Comparison of ENCODE assay signal across 8 cellular contexts in the genomic region with DNA sequence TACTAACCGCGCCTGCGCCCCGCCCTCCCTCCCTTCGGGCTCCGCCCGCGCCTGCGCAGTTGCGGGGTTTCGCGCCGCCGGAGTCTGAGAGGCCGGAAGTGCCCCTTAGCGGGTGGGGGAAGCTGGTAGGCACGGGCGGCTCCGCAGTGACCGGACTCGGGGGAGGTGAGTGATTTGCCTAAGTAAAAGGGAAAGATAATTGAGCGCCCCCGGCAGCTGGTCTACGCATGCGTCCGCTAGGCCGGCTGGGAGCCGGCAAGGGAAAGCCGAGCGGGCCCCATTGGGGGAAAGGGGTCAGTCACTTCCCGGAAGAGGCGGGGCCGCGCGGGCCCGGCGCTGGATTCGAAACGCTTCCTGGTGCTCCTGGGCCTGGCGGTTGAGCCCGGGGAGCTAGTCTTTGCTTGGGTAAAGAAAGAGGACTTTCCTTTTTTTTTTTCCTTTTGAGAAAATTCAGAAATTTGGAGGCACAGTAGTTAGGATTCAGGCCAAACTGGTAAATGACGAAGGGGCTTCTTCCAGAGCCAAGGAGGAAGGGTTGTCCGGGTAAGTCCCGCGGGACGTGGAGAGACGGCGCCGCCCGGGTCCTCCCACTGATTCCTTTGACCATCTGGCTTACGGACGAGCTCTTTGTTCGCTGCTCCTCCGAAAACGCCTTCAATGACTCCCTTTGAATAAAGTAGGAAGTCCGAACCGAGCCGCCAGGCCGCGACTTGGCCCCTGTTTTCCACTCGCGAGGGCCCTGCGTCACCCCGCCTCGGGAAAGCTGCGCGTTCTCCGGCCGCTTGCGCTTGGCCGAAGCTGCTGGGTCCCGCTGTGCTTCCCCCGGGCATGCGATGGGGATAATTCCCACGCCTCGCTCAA. TPM values are rescaled to one million over a fixed set of nuclear protein-coding genes. Genes with fewer than 3 reads are reported as not detected.
DNase-seq lines count a peak whose midpoint lies in the region; ATAC-seq and TF ChIP-seq lines count a peak whose summit lies in the region.

A gene with protein sequence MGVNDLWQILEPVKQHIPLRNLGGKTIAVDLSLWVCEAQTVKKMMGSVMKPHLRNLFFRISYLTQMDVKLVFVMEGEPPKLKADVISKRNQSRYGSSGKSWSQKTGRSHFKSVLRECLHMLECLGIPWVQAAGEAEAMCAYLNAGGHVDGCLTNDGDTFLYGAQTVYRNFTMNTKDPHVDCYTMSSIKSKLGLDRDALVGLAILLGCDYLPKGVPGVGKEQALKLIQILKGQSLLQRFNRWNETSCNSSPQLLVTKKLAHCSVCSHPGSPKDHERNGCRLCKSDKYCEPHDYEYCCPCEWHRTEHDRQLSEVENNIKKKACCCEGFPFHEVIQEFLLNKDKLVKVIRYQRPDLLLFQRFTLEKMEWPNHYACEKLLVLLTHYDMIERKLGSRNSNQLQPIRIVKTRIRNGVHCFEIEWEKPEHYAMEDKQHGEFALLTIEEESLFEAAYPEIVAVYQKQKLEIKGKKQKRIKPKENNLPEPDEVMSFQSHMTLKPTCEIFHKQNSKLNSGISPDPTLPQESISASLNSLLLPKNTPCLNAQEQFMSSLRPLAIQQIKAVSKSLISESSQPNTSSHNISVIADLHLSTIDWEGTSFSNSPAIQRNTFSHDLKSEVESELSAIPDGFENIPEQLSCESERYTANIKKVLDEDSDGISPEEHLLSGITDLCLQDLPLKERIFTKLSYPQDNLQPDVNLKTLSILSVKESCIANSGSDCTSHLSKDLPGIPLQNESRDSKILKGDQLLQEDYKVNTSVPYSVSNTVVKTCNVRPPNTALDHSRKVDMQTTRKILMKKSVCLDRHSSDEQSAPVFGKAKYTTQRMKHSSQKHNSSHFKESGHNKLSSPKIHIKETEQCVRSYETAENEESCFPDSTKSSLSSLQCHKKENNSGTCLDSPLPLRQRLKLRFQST (plus strand): TSS at position 336 of the 861 bp plus-strand sequence. CDS start 5,806 bp downstream, outside the sequence.
A gene with protein sequence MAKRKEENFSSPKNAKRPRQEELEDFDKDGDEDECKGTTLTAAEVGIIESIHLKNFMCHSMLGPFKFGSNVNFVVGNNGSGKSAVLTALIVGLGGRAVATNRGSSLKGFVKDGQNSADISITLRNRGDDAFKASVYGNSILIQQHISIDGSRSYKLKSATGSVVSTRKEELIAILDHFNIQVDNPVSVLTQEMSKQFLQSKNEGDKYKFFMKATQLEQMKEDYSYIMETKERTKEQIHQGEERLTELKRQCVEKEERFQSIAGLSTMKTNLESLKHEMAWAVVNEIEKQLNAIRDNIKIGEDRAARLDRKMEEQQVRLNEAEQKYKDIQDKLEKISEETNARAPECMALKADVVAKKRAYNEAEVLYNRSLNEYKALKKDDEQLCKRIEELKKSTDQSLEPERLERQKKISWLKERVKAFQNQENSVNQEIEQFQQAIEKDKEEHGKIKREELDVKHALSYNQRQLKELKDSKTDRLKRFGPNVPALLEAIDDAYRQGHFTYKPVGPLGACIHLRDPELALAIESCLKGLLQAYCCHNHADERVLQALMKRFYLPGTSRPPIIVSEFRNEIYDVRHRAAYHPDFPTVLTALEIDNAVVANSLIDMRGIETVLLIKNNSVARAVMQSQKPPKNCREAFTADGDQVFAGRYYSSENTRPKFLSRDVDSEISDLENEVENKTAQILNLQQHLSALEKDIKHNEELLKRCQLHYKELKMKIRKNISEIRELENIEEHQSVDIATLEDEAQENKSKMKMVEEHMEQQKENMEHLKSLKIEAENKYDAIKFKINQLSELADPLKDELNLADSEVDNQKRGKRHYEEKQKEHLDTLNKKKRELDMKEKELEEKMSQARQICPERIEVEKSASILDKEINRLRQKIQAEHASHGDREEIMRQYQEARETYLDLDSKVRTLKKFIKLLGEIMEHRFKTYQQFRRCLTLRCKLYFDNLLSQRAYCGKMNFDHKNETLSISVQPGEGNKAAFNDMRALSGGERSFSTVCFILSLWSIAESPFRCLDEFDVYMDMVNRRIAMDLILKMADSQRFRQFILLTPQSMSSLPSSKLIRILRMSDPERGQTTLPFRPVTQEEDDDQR (minus strand): TSS at position 8 of the 861 bp plus-strand sequence. CDS start 7,864 bp downstream, outside the sequence.

- peak within 1 kb of the TSS; percentile 93 for H3K4me3 Mint-ChIP-seq in neural progenitor cell

- no peaks in the 10 kb centered on the region for H3K36me3 ChIP-seq in neural progenitor cell
- no peaks in the 10 kb centered on the region for H3K36me3 ChIP-seq in stomach smooth muscle (ENCODE audit: control insufficient read depth in 2 of 2, insufficient read depth in 2 of 2, low read length in 2 of 2)

- H3K27me3 ChIP-seq in foreskin keratinocyte: no peaks in the 10 kb centered on the region
- H3K27me3 ChIP-seq in neural progenitor cell: no peaks in the 10 kb centered on the region
- H3K27me3 ChIP-seq in stomach smooth muscle (ENCODE audit: control insufficient read depth in 1 of 2, insufficient read depth in 2 of 2, low read length in 2 of 2): no peaks in the 10 kb centered on the region

- H3K4me1 ChIP-seq in foreskin keratinocyte (peaks cover 28% of the 10 kb centered on the region), neural progenitor cell (peaks cover 28% of the 10 kb centered on the region), stomach smooth muscle (ENCODE audit: control insufficient read depth, insufficient read depth, low read length) (peaks cover 6% of the 10 kb centered on the region)

- H2AFZ ChIP-seq in neural progenitor cell (replicated peaks): peak within 1 kb of the TSS; percentile 90

- TF ChIP-seq CTCF in HFF-Myc (IDR thresholded peaks at IDR 0.05; ENCODE audit: low read depth, low read length, missing control alignments) (no peak), foreskin keratinocyte (conservative IDR thresholded peaks at IDR 0.05) (no peak), neural progenitor cell (IDR thresholded peaks at IDR 0.05) (no peak)

- H4K20me1 ChIP-seq in neural progenitor cell (ENCODE audit: low read depth): peaks cover 22% of the 10 kb centered on the region

- peak within 1 kb of the TSS; percentile 97 for H3K27ac ChIP-seq in foreskin keratinocyte
- H3K27ac ChIP-seq in neural progenitor cell: peak within 1 kb of the TSS; percentile 98
- H3K27ac ChIP-seq in stomach smooth muscle (ENCODE audit: low read length): peak within 1 kb of the TSS; percentile 88

- peak; percentile 55 for DNase-seq in GM04503 (ENCODE audit: low read depth)
- DNase-seq in HFF-Myc (ENCODE audit: extremely low read depth, low read depth): peak; percentile 65
- DNase-seq in MV-4-11 (lab: John Stamatoyannopoulos, UW): peak; percentile 88
- peak; percentile 94 for DNase-seq in SK-MEL-5 (ENCODE audit: low read depth, low spot score)
- peak; percentile 87 to 96 (median 90) for DNase-seq in activated naive CD4-positive, alpha-beta T cell (lab: John Stamatoyannopoulos, UW)
- DNase-seq in foreskin keratinocyte: peak; percentile 73 to 86
- DNase-seq in neural progenitor cell (ENCODE audit: low spot score): peak; percentile 96

- peaks cover 10% of the 10 kb centered on the region for H3F3A ChIP-seq in neural progenitor cell (ENCODE audit: low read depth)

- H3K9me3 ChIP-seq in neural progenitor cell (ENCODE audit: low read depth) (no peaks in the 10 kb centered on the region), stomach smooth muscle (ENCODE audit: control insufficient read depth in 2 of 2, low read length in 2 of 2) (no peaks in the 10 kb centered on the region)

- H3K9me3 Mint-ChIP-seq in neural progenitor cell: no peaks in the 10 kb centered on the region

- peaks cover 32% of the 10 kb centered on the region for H3K4me1 Mint-ChIP-seq in neural progenitor cell

- H3K9ac ChIP-seq in neural progenitor cell (peak within 1 kb of the TSS; percentile 76), stomach smooth muscle (ENCODE audit: low read length in 2 of 2) (peak within 1 kb of the TSS; percentile 80 to 84)

- in situ Hi-C loops in SK-MEL-5 (cut with HindIII; ENCODE audit: low pct_unique_long_range_greater_than_20kb, low sequenced_read_pairs): no loop called here

- peak within 1 kb of the TSS; percentile 97 for H3K4me2 ChIP-seq in neural progenitor cell

- ATAC-seq in foreskin keratinocyte: peak; percentile 84

- no peaks in the 10 kb centered on the region for H3K27me3 Mint-ChIP-seq in neural progenitor cell (ENCODE audit: insufficient read depth, low read depth)

- H3K4me3 ChIP-seq in HFF-Myc (replicated peaks; ENCODE audit: low read depth, low read length) (peak within 1 kb of the TSS; percentile 79), neural progenitor cell (peak within 1 kb of the TSS; percentile 80), stomach smooth muscle (ENCODE audit: low read length in 2 of 2) (peak within 1 kb of the TSS; percentile 72 to 87)

- H3K36me3 Mint-ChIP-seq in neural progenitor cell: no peaks in the 10 kb centered on the region

- peaks cover 93% of the 10 kb centered on the region for H3K79me2 ChIP-seq in neural progenitor cell (ENCODE audit: low read depth)

- H3K27ac Mint-ChIP-seq in neural progenitor cell: peak within 1 kb of the TSS; percentile 90

RNA-seq across cellular contexts. Expression of the first gene that starts in this region (rescaled TPM):
- 16.1 and 21.4 TPM in 2 replicates for total RNA-seq in SK-MEL-5 (2014; rRNA removed; shearing (Covaris generic))
- polyA plus RNA-seq in SK-MEL-5 (2015; cell fraction: cytosol; rRNA removed): 6.8 and 12.7 TPM in 2 replicates
- polyA plus RNA-seq in SK-MEL-5 (2015; cell fraction: nucleus; rRNA removed): 79.4 and 87.3 TPM in 2 replicates
- total RNA-seq in foreskin keratinocyte: 20.1 and 20.7 TPM in 2 replicates
- 3.1 and 4.5 TPM in 2 replicates for polyA plus RNA-seq in foreskin keratinocyte
- total RNA-seq in neural progenitor cell (ENCODE audit: low replicate concordance): 42.5 and 43.5 TPM in 2 replicates

RNA-seq across cellular contexts. Expression of the second gene that starts in this region (rescaled TPM):
- 26.3 and 30.6 TPM in 2 replicates for total RNA-seq in SK-MEL-5 (2014; rRNA removed; shearing (Covaris generic))
- 14.8 and 18.4 TPM in 2 replicates for polyA plus RNA-seq in SK-MEL-5 (2015; cell fraction: cytosol; rRNA removed)
- polyA plus RNA-seq in SK-MEL-5 (2015; cell fraction: nucleus; rRNA removed): 73.8 and 90.3 TPM in 2 replicates
- 35.6 and 37.0 TPM in 2 replicates for total RNA-seq in foreskin keratinocyte
- polyA plus RNA-seq in foreskin keratinocyte: 8.2 and 10.9 TPM in 2 replicates
- total RNA-seq in neural progenitor cell (ENCODE audit: low replicate concordance): 38.2 and 56.8 TPM in 2 replicates

Comparison
In these comparisons a context has a peak if more than half of its experiments do, and no peak if none do; other contexts are left out.
1. Peak in every context shown above with its lines: DNase-seq, ATAC-seq, H3K4me3 ChIP-seq and H3K27ac ChIP-seq.